ENCODE assay signal across 27 cellular contexts in genomic region chr11:71940561-71941219, GRCh38. TPM values are rescaled to one million over a fixed set of nuclear protein-coding genes. Genes with fewer than 3 reads are reported as not detected.
DNase-seq lines count a peak whose midpoint lies in the region; ATAC-seq, FAIRE-seq and TF ChIP-seq lines count a peak whose summit lies in the region.
"Had no signal": no experiment of that assay in that cellular context is flagged by ENCODE, and none has a peak within 500 bp of the region (broad histone marks: within the 10 kb centered on the region; RNA-seq: fewer than 3 reads in every experiment).

No MANE protein-coding gene starts in this region.

- H3K4me2 ChIP-seq in astrocyte (ENCODE audit: low read length), result no peak overlapping the region

- DNase-seq in AG10803 (ENCODE audit: low read depth), result peak; percentile 55
- DNase-seq in NCI-H2171 (lab: John Stamatoyannopoulos, UW), result peak; percentile 30
- DNase-seq in astrocyte (ENCODE audit: low read depth), result peak; percentile 55
- DNase-seq in myocyte (ENCODE audit: low read depth), result peak; percentile 30
- no peak for DNase-seq in GM10266 (ENCODE audit: extremely low spot score)
- DNase-seq in NOMO-1 treated with DMSO at 0.1 percent for 48 hours (lab: John Stamatoyannopoulos, UW; ENCODE audit: unreplicated experiment), result no peak
- DNase-seq: activated CD4-positive, alpha-beta memory T cell treated with anti-CD3 and anti-CD28 coated beads for 36 hours; activated CD8-positive, alpha-beta memory T cell treated with anti-CD3 and anti-CD28 coated beads, Interleukin-2, amount 50 U/mL, for 48 hours; activated naive CD4-positive, alpha-beta T cell treated with anti-CD3 and anti-CD28 coated beads, Interleukin-2, amount 50 U/mL, for 16 hours; amygdala; BE2C; colonic mucosa; DMS79; effector memory CD8-positive, alpha-beta T cell; naive B cell; NCI-H1417; NCI-H2107; NCI-H526; nucleus accumbens had no signal

- H3K79me2 ChIP-seq in astrocyte (ENCODE audit: insufficient read depth, low read length), result peaks cover 76% of the 10 kb centered on the region

- peaks cover 29% of the 10 kb centered on the region for H3K4me1 Mint-ChIP-seq in astrocyte (ENCODE audit: low read depth, unreplicated experiment)

- no peak overlapping the region for H3K27ac ChIP-seq in astrocyte (ENCODE audit: low read depth, low read length)
- H3K27ac ChIP-seq: colonic mucosa had no signal

- H4K20me1 ChIP-seq in astrocyte (ENCODE audit: insufficient read depth, low read length), result peaks cover 12% of the 10 kb centered on the region

- no peak for FAIRE-seq in astrocyte (lab: Jason Lieb, UNC)
- FAIRE-seq: bronchial epithelial cell, frontal cortex, GM18507 had no signal

- no peaks in the 10 kb centered on the region for H3K27me3 Mint-ChIP-seq in astrocyte (ENCODE audit: low read depth, unreplicated experiment)
- H3K27me3 Mint-ChIP-seq: activated CD4-positive, alpha-beta memory T cell treated with anti-CD3 and anti-CD28 coated beads for 36 hours; effector memory CD8-positive, alpha-beta T cell; naive B cell; type B pancreatic cell had no signal

- H3K4me3 ChIP-seq in AG10803 (ENCODE audit: low read length) (no peak overlapping the region), astrocyte (ENCODE audit: insufficient read depth, low read depth, low read length) (no peak overlapping the region)
- H3K4me3 ChIP-seq: colonic mucosa, HAP-1 had no signal

- no peak overlapping the region for H2AFZ ChIP-seq in astrocyte (ENCODE audit: low read depth, low read length)

- H3K9ac ChIP-seq in astrocyte (ENCODE audit: low read length), result no peak overlapping the region

- no peak for TF ChIP-seq CTCF in AG10803 (conservative IDR thresholded peaks at IDR 0.05; ENCODE audit: low read length)
- TF ChIP-seq CTCF in astrocyte (IDR thresholded peaks at IDR 0.05; ENCODE audit: insufficient read depth, low read depth, low read length), result no peak
- TF ChIP-seq CTCF in GM10266 (IDR thresholded peaks at IDR 0.05; ENCODE audit: control insufficient read depth, insufficient read depth, low read depth, missing control alignments), result no peak

- H3K9me3 ChIP-seq in astrocyte (ENCODE audit: insufficient read depth, low read depth, low read length), result no peaks in the 10 kb centered on the region
- H3K9me3 ChIP-seq: BE2C, colonic mucosa, HAP-1 had no signal

- peaks cover 4% of the 10 kb centered on the region for H3K36me3 Mint-ChIP-seq in astrocyte (ENCODE audit: low read depth, unreplicated experiment)
- H3K36me3 Mint-ChIP-seq: type B pancreatic cell had no signal

- no peak overlapping the region for H3K4me3 Mint-ChIP-seq in astrocyte (ENCODE audit: unreplicated experiment)
- H3K4me3 Mint-ChIP-seq: activated CD4-positive, alpha-beta memory T cell treated with anti-CD3 and anti-CD28 coated beads for 36 hours; effector memory CD8-positive, alpha-beta T cell; naive B cell; type B pancreatic cell had no signal

- no peaks in the 10 kb centered on the region for H3K36me3 ChIP-seq in astrocyte (ENCODE audit: insufficient read depth, low read length)
- H3K36me3 ChIP-seq: BE2C, colonic mucosa had no signal

- ATAC-seq in HG02840 (IDR thresholded peaks at IDR 0.05; ENCODE audit: low FRiP score, unreplicated experiment), result no peak
- no peak for ATAC-seq in HG02759 (IDR thresholded peaks at IDR 0.05; ENCODE audit: unreplicated experiment)
- ATAC-seq: activated CD4-positive, CD25-positive, alpha-beta regulatory T cell treated with anti-CD3 and anti-CD28 coated beads, Interleukin-2, amount 50 U/mL, for 24 hours; effector memory CD8-positive, alpha-beta T cell had no signal

- H3K27me3 ChIP-seq in astrocyte (ENCODE audit: insufficient read depth, low read length), result no peaks in the 10 kb centered on the region
- H3K27me3 ChIP-seq: BE2C, colonic mucosa had no signal

- H3K4me1 ChIP-seq in astrocyte (ENCODE audit: insufficient read depth, low read length), result peaks cover 39% of the 10 kb centered on the region
- H3K4me1 ChIP-seq: colonic mucosa had no signal

- H3K9me3 Mint-ChIP-seq in astrocyte (ENCODE audit: unreplicated experiment), result no peaks in the 10 kb centered on the region
- H3K9me3 Mint-ChIP-seq: activated CD4-positive, alpha-beta memory T cell treated with anti-CD3 and anti-CD28 coated beads for 36 hours; effector memory CD8-positive, alpha-beta T cell; naive B cell; type B pancreatic cell had no signal

- H3K27ac Mint-ChIP-seq in astrocyte (ENCODE audit: unreplicated experiment), result no peak overlapping the region
- H3K27ac Mint-ChIP-seq: activated CD4-positive, alpha-beta memory T cell treated with anti-CD3 and anti-CD28 coated beads for 36 hours; effector memory CD8-positive, alpha-beta T cell; naive B cell; type B pancreatic cell had no signal

RNA-seq across cellular contexts. Expression of gene RNF121, which starts 11.8 kb away (rescaled TPM):
- total RNA-seq in astrocyte, result 62.3 and 73.4 TPM in 2 replicates
- 45.3 and 54.3 TPM in 2 replicates for total RNA-seq in myocyte
- 115 TPM for polyA plus RNA-seq in myocyte (2012)

RNA-seq across cellular contexts. Expression of gene XNDC1N, which starts 12.3 kb away (rescaled TPM):
- 7.6 and 7.8 TPM in 2 replicates for total RNA-seq in astrocyte
- total RNA-seq in myocyte, result 2.7 and 3.0 TPM in 2 replicates
- 2.4 TPM for polyA plus RNA-seq in myocyte (2012)

RNA-seq across cellular contexts. Expression of gene IL18BP, which starts 58.0 kb away (rescaled TPM):
- total RNA-seq in astrocyte (14.1 and 15.2 TPM in 2 replicates), myocyte (2.4 and 4.1 TPM in 2 replicates)
- polyA plus RNA-seq in myocyte (2012), result 6.7 TPM

Comparison
In these comparisons a context has a peak if more than half of its experiments do, and no peak if none do; other contexts are left out.
1. DNase-seq: peak in AG10803 (single experiment), NCI-H2171 (single experiment), astrocyte (single experiment) and myocyte (single experiment); none in GM10266 (single experiment) and NOMO-1 treated with DMSO at 0.1 percent for 48 hours (single experiment).